14 cellular contexts compared by ENCODE assay signal in the genomic region with DNA sequence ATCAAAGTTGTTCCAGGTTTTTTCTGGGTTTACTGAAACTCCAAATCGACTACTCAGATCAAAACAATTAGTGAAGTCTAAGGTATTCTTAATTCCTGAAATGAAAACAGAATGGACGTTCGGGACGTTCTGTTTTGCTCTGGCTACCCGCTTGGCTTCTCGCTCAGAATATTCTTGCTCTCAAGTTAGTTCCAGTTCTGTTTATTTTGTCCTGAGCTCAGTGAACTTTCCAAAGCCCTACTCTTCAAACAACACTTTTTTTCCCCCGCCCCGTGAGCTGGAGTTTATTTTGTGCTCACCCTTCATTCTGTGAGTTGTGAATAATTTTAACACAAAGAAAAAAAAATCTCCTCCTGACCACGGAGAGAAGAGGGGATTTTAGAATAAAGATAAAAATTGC.
DNase-seq lines count a peak whose midpoint lies in the region; ATAC-seq and TF ChIP-seq lines count a peak whose summit lies in the region.
"Had no signal": no experiment of that assay in that cellular context is flagged by ENCODE, and none has a peak within 500 bp of the region (broad histone marks: within the 10 kb centered on the region; RNA-seq: fewer than 3 reads in every experiment).

No MANE protein-coding gene starts in this region.

- no peak overlapping the region for H4K91ac ChIP-seq in mesenchymal stem cell (ENCODE audit: low read length)

- H3K4me2 ChIP-seq in mesenchymal stem cell (ENCODE audit: low read length, poor library complexity, severe bottlenecking): no peak overlapping the region

- no peak overlapping the region for H3K18ac ChIP-seq in mesenchymal stem cell (ENCODE audit: low read depth in 1 of 2, low read length in 2 of 2)

- H2BK5ac ChIP-seq in mesenchymal stem cell (ENCODE audit: low read depth, low read length, poor library complexity, severe bottlenecking): no peak overlapping the region

- peak overlapping the region; percentile 96 for H3K27ac Mint-ChIP-seq in endodermal cell
- H3K27ac Mint-ChIP-seq: B cell, immature natural killer cell had no signal

- H3K36me3 ChIP-seq in HUES64 (ENCODE audit: insufficient read depth, low read length): no peaks in the 10 kb centered on the region
- H3K36me3 ChIP-seq in endodermal cell (ENCODE audit: control insufficient read depth, insufficient read depth, low read length): no peaks in the 10 kb centered on the region
- H3K36me3 ChIP-seq in mesenchymal stem cell (ENCODE audit: control insufficient read depth in 1 of 2, insufficient read depth in 2 of 2, low read depth in 1 of 2, low read length in 2 of 2): no peaks in the 10 kb centered on the region

- no peaks in the 10 kb centered on the region for H3K27me3 ChIP-seq in HUES64 (ENCODE audit: insufficient read depth, low read length)
- H3K27me3 ChIP-seq in endodermal cell (ENCODE audit: control insufficient read depth, insufficient read depth, low read length, poor library complexity, severe bottlenecking): no peaks in the 10 kb centered on the region
- peaks cover 0 to 14% of the 10 kb centered on the region in 2 experiments for H3K27me3 ChIP-seq in mesenchymal stem cell (ENCODE audit: control insufficient read depth in 1 of 2, insufficient read depth in 1 of 2, low read length in 2 of 2)

- H4K8ac ChIP-seq in mesenchymal stem cell (ENCODE audit: low read length): no peak overlapping the region

- H3K4me3 Mint-ChIP-seq in endodermal cell: peak overlapping the region; percentile 59
- H3K4me3 Mint-ChIP-seq: B cell, immature natural killer cell had no signal

- H3K36me3 Mint-ChIP-seq in endodermal cell (ENCODE audit: low read depth): no peaks in the 10 kb centered on the region
- H3K36me3 Mint-ChIP-seq: immature natural killer cell had no signal

- no peak overlapping the region for H3K4ac ChIP-seq in mesenchymal stem cell (ENCODE audit: low read depth in 1 of 2, low read length in 2 of 2)

- H3K14ac ChIP-seq in mesenchymal stem cell (ENCODE audit: low read length in 2 of 2): no peak overlapping the region

- no peak overlapping the region for H2BK120ac ChIP-seq in mesenchymal stem cell (ENCODE audit: low read depth, low read length)

- 23% methylated on average over 6 of the region's 9 CpGs for WGBS in HUES64
- whole genome bisulfite sequencing in endodermal cell (ENCODE audit: insufficient coverage in 1 of 2, insufficient read length in 1 of 2), 2 experiments: 13 to 20% methylated on average over 5 to 9 of the region's 9 CpGs
- WGBS in mesenchymal stem cell: 39% methylated on average over 7 of the region's 9 CpGs

- DNase-seq in endodermal cell (no peak), mesenchymal stem cell (no peak), skeletal muscle cell (ENCODE audit: low read depth) (no peak), NCI-H2171 treated with DMSO at 0.1 percent for 48 hours (lab: John Stamatoyannopoulos, UW) (no peak), NCI-H345 (lab: John Stamatoyannopoulos, UW) (no peak), SW 1271 (lab: John Stamatoyannopoulos, UW) (no peak)
- DNase-seq: cerebellar nuclear complex; immature natural killer cell; NCI-H2029 treated with DMSO at 0.1 percent for 48 hours; stimulated activated CD8-positive, alpha-beta memory T cell treated with anti-CD3 and anti-CD28 coated beads, Interleukin-4, amount 100 ng/mL, for 48 hours had no signal

- TF ChIP-seq CTCF in endodermal cell (conservative IDR thresholded peaks at IDR 0.05): no peak

- no peak overlapping the region for H2AFZ ChIP-seq in mesenchymal stem cell (ENCODE audit: low read depth, low read length)

- H3K9me3 ChIP-seq in HUES64 (ENCODE audit: insufficient read depth, low read depth, low read length) (no peaks in the 10 kb centered on the region), endodermal cell (ENCODE audit: control insufficient read depth, low read length) (no peaks in the 10 kb centered on the region), mesenchymal stem cell (ENCODE audit: control insufficient read depth, low read length) (no peaks in the 10 kb centered on the region)

- H3K27me3 Mint-ChIP-seq in endodermal cell (ENCODE audit: insufficient read depth): no peaks in the 10 kb centered on the region

- H3K79me1 ChIP-seq in mesenchymal stem cell (replicated peaks; ENCODE audit: low read length, poor library complexity, severe bottlenecking): no peaks in the 10 kb centered on the region

- H3K4me1 ChIP-seq in HUES64 (ENCODE audit: insufficient read depth, low read length): peaks cover 44% of the 10 kb centered on the region
- H3K4me1 ChIP-seq in endodermal cell (ENCODE audit: control insufficient read depth, insufficient read depth, low read length): peaks cover 13% of the 10 kb centered on the region
- no peaks in the 10 kb centered on the region for H3K4me1 ChIP-seq in mesenchymal stem cell (ENCODE audit: control insufficient read depth, insufficient read depth, low read depth, low read length)

- no peak for ATAC-seq in HG02571 (IDR thresholded peaks at IDR 0.05; ENCODE audit: unreplicated experiment)
- ATAC-seq: esophagus mucosa had no signal

- H2BK12ac ChIP-seq in mesenchymal stem cell (ENCODE audit: low read length in 2 of 2): no peak overlapping the region

- no peak overlapping the region for H2BK15ac ChIP-seq in mesenchymal stem cell (ENCODE audit: low read depth, poor library complexity, severe bottlenecking)

- peaks cover 60% of the 10 kb centered on the region for H3K4me1 Mint-ChIP-seq in endodermal cell
- H3K4me1 Mint-ChIP-seq: B cell, immature natural killer cell had no signal

- no peak overlapping the region for H3K23ac ChIP-seq in mesenchymal stem cell (ENCODE audit: low read length in 2 of 2)

- H3K27ac ChIP-seq in HUES64 (ENCODE audit: low read depth, low read length) (peak overlapping the region; percentile 34; the same call in 1 of the 2 replicates), endodermal cell (ENCODE audit: low read depth, low read length) (no peak overlapping the region), mesenchymal stem cell (ENCODE audit: low read length, poor library complexity, severe bottlenecking) (no peak overlapping the region)

- no peak overlapping the region for H2AK5ac ChIP-seq in mesenchymal stem cell (ENCODE audit: low read length, severe bottlenecking)

- peak overlapping the region; percentile 61 for H3K9ac ChIP-seq in HUES64 (ENCODE audit: low read depth, low read length)
- peak overlapping the region; percentile 34 for H3K9ac ChIP-seq in endodermal cell (ENCODE audit: extremely low read depth, low read length, poor library complexity, severe bottlenecking)
- H3K9ac ChIP-seq in mesenchymal stem cell (ENCODE audit: low read length): peak overlapping the region; percentile 30

- H3K9me3 Mint-ChIP-seq in endodermal cell: peaks cover under 1% of the 10 kb centered on the region

- H3K4me3 ChIP-seq in HUES64 (ENCODE audit: low read length) (peak overlapping the region; percentile 45), endodermal cell (ENCODE audit: low read length) (peak overlapping the region; percentile 75), mesenchymal stem cell (ENCODE audit: insufficient read depth in 1 of 2, low read depth in 1 of 2, low read length in 2 of 2) (no peak overlapping the region), skeletal muscle cell (ENCODE audit: low read depth, low read length) (peak overlapping the region; percentile 5)

Comparison
In these comparisons a context has a peak if more than half of its experiments do, and no peak if none do; other contexts are left out.
1. H3K4me3 ChIP-seq: peak in HUES64 (single experiment), endodermal cell (single experiment) and skeletal muscle cell (single experiment); none in mesenchymal stem cell (0 of 2).
2. Peak in every context shown above with its lines, with median percentiles within 50 percentile points of each other: H3K9ac ChIP-seq.